Comparison of ENCODE assay signal across 10 cellular contexts in the genomic region with DNA sequence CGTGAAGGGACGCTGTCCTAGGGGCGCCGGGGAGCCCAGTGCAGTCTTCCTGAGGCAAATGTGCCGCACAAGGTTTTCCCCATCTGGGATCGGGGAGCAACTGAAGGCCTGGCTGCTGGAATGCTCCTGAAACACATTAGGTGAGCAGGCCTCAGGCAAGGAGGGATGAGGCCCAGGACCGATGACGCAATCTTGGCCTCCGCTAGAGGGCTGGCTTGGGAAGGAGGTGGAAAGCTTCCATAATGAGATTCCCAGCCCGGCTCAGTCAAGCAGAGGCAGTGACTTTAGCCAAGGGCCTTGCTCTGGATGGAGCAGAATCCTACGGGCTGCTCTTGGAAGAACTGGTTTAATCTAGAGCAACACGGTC. TPM values are rescaled to one million over a fixed set of nuclear protein-coding genes. Genes with fewer than 3 reads are reported as not detected.
A peak's percentile ranks its signal among the peaks of the same experiment; 100 is the strongest.
DNase-seq lines count a peak whose midpoint lies in the region; ATAC-seq and TF ChIP-seq lines count a peak whose summit lies in the region.
"Had no signal": no experiment of that assay in that cellular context is flagged by ENCODE, and none has a peak within 500 bp of the region (broad histone marks: within the 10 kb centered on the region; RNA-seq: fewer than 3 reads in every experiment).

No MANE protein-coding gene starts in this region.

- TF ChIP-seq CTCF in fibroblast of the aortic adventitia (IDR thresholded peaks at IDR 0.05; ENCODE audit: insufficient read depth, low read length) = peak; percentile 30

- DNase-seq in ACHN (peak; percentile 61), NCI-H446 treated with DMSO at 0.1 percent for 48 hours (lab: John Stamatoyannopoulos, UW) (peak; percentile 65), fibroblast of the aortic adventitia (ENCODE audit: low read depth) (peak; percentile 91), mucosa of gallbladder (ENCODE audit: low spot score) (peak; percentile 68), NCI-H526 treated with DMSO at 0.1 percent for 48 hours (lab: John Stamatoyannopoulos, UW) (no peak), GOT3 (lab: John Stamatoyannopoulos, UW) (no peak), COLO668 (lab: John Stamatoyannopoulos, UW; ENCODE audit: unreplicated experiment) (no peak)
- DNase-seq: erythroblast, NCI-H146 had no signal

- no peak for ATAC-seq in GM19397 (IDR thresholded peaks at IDR 0.05; ENCODE audit: unreplicated experiment)

- H3K4me3 ChIP-seq in fibroblast of the aortic adventitia (ENCODE audit: low read depth, low read length) = no peak overlapping the region

- in situ Hi-C loops in ACHN (cut with HindIII; ENCODE audit: low pct_ligation_motif_present, low pct_unique_long_range_greater_than_20kb, low sequenced_read_pairs) = loop anchor here (25.0 kb wide), 1 partner anchor 138 kb away; no protein-coding TSS in a partner anchor

RNA-seq across cellular contexts. Expression of gene CPN2, which starts 50.8 kb away (rescaled TPM):
- total RNA-seq in fibroblast of the aortic adventitia (ENCODE audit: low replicate concordance) (not detected in 2 replicates), mucosa of gallbladder (0.12 TPM)

Comparison
In these comparisons a context has a peak if more than half of its experiments do, and no peak if none do; other contexts are left out.
1. DNase-seq: peak in ACHN (single experiment), NCI-H446 treated with DMSO at 0.1 percent for 48 hours (single experiment), fibroblast of the aortic adventitia (single experiment) and mucosa of gallbladder (single experiment); none in NCI-H526 treated with DMSO at 0.1 percent for 48 hours (single experiment), GOT3 (single experiment) and COLO668 (single experiment).